Comparison of ENCODE assay signal across 16 cellular contexts in the genomic region with DNA sequence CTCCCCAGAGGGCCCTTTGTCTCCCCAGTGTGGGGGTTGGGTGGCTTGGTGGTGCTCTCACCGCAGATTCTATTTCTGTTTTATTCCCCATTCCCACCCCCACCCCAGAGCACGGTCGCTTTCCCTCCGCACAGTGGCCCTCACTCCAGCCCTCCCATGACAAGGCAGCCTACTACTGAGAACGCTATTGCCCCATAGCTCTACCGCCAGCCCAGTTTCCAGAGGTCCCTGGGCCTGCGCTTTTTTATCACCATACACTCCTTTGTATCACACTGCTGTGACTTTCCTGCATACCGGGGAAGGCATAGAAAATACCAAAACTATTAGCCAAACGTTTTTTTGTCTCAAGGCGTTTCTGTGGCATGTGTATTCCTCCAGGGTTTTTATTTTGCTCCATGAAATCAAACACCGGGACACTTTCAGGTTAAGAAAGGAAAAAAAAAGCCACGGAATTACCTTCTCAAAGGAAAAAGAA. TPM values are rescaled to one million over a fixed set of nuclear protein-coding genes. Genes with fewer than 3 reads are reported as not detected.
DNase-seq lines count a peak whose midpoint lies in the region; ATAC-seq and TF ChIP-seq lines count a peak whose summit lies in the region.
"Had no signal": no experiment of that assay in that cellular context is flagged by ENCODE, and none has a peak within 500 bp of the region (broad histone marks: within the 10 kb centered on the region; RNA-seq: fewer than 3 reads in every experiment).

No MANE protein-coding gene starts in this region.

- peak overlapping the region; percentile 81 for H2AFZ ChIP-seq in GM23338

- no peak overlapping the region for H3K4ac ChIP-seq in mesendoderm (ENCODE audit: low read depth, low read length)

- H3K79me2 ChIP-seq in GM23338 (replicated peaks; ENCODE audit: insufficient read depth) (no peaks in the 10 kb centered on the region), mesendoderm (ENCODE audit: control insufficient read depth, insufficient read depth, low read length) (no peaks in the 10 kb centered on the region)

- TF ChIP-seq CTCF in 22Rv1 (IDR thresholded peaks at IDR 0.05) (no peak), GM23338 (conservative IDR thresholded peaks at IDR 0.05; ENCODE audit: low read depth in 2 of 2) (no peak), brain (conservative IDR thresholded peaks at IDR 0.05) (no peak)

- H3K27ac ChIP-seq in 22Rv1 (peak overlapping the region; percentile 74), GM23338 (ENCODE audit: low read depth) (no peak overlapping the region), mesendoderm (ENCODE audit: low read depth, low read length) (no peak overlapping the region)

- no peak overlapping the region for H3K56ac ChIP-seq in mesendoderm (ENCODE audit: low read length)

- H3K23ac ChIP-seq in mesendoderm (ENCODE audit: low read length) = no peak overlapping the region

- H3F3A ChIP-seq in GM23338 (replicated peaks; ENCODE audit: low read depth) = no peaks in the 10 kb centered on the region

- no peak overlapping the region for H2BK120ac ChIP-seq in mesendoderm (ENCODE audit: low read depth, low read length)

- H3K4me3 ChIP-seq in GM23338 = peak overlapping the region; percentile 74
- no peak overlapping the region for H3K4me3 ChIP-seq in mesendoderm (ENCODE audit: low read length)

- WGBS in mesendoderm (ENCODE audit: extremely low coverage, insufficient coverage, low lambda C conversion rate) = no CpG with 5 or more reads among the region's 12 CpGs

- H4K20me1 ChIP-seq in GM23338 (replicated peaks; ENCODE audit: insufficient read depth) = no peaks in the 10 kb centered on the region; the same call in none of the 2 replicates

- H3K9ac ChIP-seq in mesendoderm (ENCODE audit: low read length) = no peak overlapping the region

- H3K27ac Mint-ChIP-seq in GM23338 (no peak overlapping the region), brain (peak overlapping the region; percentile 78 to 96 (median 87))
- H3K27ac Mint-ChIP-seq: activated B cell treated with CpG ODN at 0.5 μM for 24 hours; activated T-helper 1 cell treated with anti-CD3 and anti-CD28 coated beads, Interleukin-12 subunit alpha, Interleukin-12 subunit beta, Interleukin-2, Interleukin-4 antibody, amounts not matched to agents 30 ng/mL and 10 ng/mL and 1 ng/mL, durations not matched to agents 14 hours and 24 hours and 36 hours had no signal

- H3K36me3 Mint-ChIP-seq in GM23338 (ENCODE audit: low read depth) = no peaks in the 10 kb centered on the region; the same call in 2 of the 3 replicates
- H3K36me3 Mint-ChIP-seq in brain = no peaks in the 10 kb centered on the region

- H3K9me2 ChIP-seq in GM23338 (ENCODE audit: insufficient read depth) = no peaks in the 10 kb centered on the region

- DNase-seq in GM23338 (ENCODE audit: low spot score) (no peak), mesendoderm (no peak), cortex of kidney (lab: John Stamatoyannopoulos, UW) (no peak), ureter (ENCODE audit: low spot score) (no peak), GM03348 (ENCODE audit: low spot score) (no peak)
- DNase-seq: activated B cell treated with CpG ODN at 0.5 μM for 24 hours, SIG-M5 had no signal

- no peak overlapping the region for H2BK15ac ChIP-seq in mesendoderm (replicated peaks; ENCODE audit: low read depth)

- no peak overlapping the region for H3K18ac ChIP-seq in mesendoderm (ENCODE audit: low read length)

- peaks cover 42% of the 10 kb centered on the region for H3K27me3 ChIP-seq in GM23338 (ENCODE audit: insufficient read depth)
- no peaks in the 10 kb centered on the region for H3K27me3 ChIP-seq in mesendoderm (ENCODE audit: insufficient read depth, low read length, poor library complexity)

- H2AK5ac ChIP-seq in mesendoderm (ENCODE audit: low read length) = no peak overlapping the region

- H3K36me3 ChIP-seq in GM23338 (ENCODE audit: insufficient read depth) = no peaks in the 10 kb centered on the region
- H3K36me3 ChIP-seq in mesendoderm (ENCODE audit: control insufficient read depth, insufficient read depth, low read length) = no peaks in the 10 kb centered on the region

- H3K9me3 Mint-ChIP-seq in GM23338 = no peaks in the 10 kb centered on the region; the same call in 2 of the 3 replicates
- peaks cover 0 to 2% (median 0%) of the 10 kb centered on the region in 5 experiments for H3K9me3 Mint-ChIP-seq in brain
- H3K9me3 Mint-ChIP-seq: activated B cell treated with CpG ODN at 0.5 μM for 24 hours; activated T-helper 1 cell treated with anti-CD3 and anti-CD28 coated beads, Interleukin-12 subunit alpha, Interleukin-12 subunit beta, Interleukin-2, Interleukin-4 antibody, amounts not matched to agents 30 ng/mL and 10 ng/mL and 1 ng/mL, durations not matched to agents 14 hours and 24 hours and 36 hours had no signal

- H3K4me1 Mint-ChIP-seq in GM23338 (peaks cover 16% of the 10 kb centered on the region), brain (peaks cover 30% of the 10 kb centered on the region)

- peak overlapping the region; percentile 77 for H3K4me3 Mint-ChIP-seq in GM23338
- peak overlapping the region; percentile 85 to 92 (median 89) for H3K4me3 Mint-ChIP-seq in brain
- H3K4me3 Mint-ChIP-seq: activated B cell treated with CpG ODN at 0.5 μM for 24 hours; activated T-helper 1 cell treated with anti-CD3 and anti-CD28 coated beads, Interleukin-12 subunit alpha, Interleukin-12 subunit beta, Interleukin-2, Interleukin-4 antibody, amounts not matched to agents 30 ng/mL and 10 ng/mL and 1 ng/mL, durations not matched to agents 14 hours and 24 hours and 36 hours had no signal

- H3K79me1 ChIP-seq in mesendoderm (ENCODE audit: low read length) = no peaks in the 10 kb centered on the region

- peaks cover 10% of the 10 kb centered on the region for H3K4me1 ChIP-seq in GM23338 (ENCODE audit: insufficient read depth)
- peaks cover 3% of the 10 kb centered on the region for H3K4me1 ChIP-seq in mesendoderm (ENCODE audit: control insufficient read depth, low read depth, low read length)

- H3K27me3 Mint-ChIP-seq in GM23338 (ENCODE audit: insufficient read depth, low read depth, poor library complexity) (peaks cover 37% of the 10 kb centered on the region), brain (peaks cover 25% of the 10 kb centered on the region)

- no peak overlapping the region for H2BK5ac ChIP-seq in mesendoderm (ENCODE audit: low read length)

- ATAC-seq in GM23338 (peak; percentile 18), HG03521 (IDR thresholded peaks at IDR 0.05; ENCODE audit: unreplicated experiment) (no peak)

- H3K4me2 ChIP-seq in GM23338 (peak overlapping the region; percentile 91), mesendoderm (ENCODE audit: low read length) (peak overlapping the region; percentile 76)

- no peak overlapping the region for H4K5ac ChIP-seq in mesendoderm (ENCODE audit: low read length)

- no peak overlapping the region for H4K8ac ChIP-seq in mesendoderm (ENCODE audit: low read depth, low read length)

TF ChIP-seq in GM23338, 12 proteins besides CTCF, POLR2A, EP300 and RAD21 (continues in another document):
- TF ChIP-seq EZH2phosphoT487 (IDR thresholded peaks at IDR 0.05; ENCODE audit: unreplicated experiment) (no peak), JUNB (IDR thresholded peaks at IDR 0.05; ENCODE audit: unreplicated experiment) (no peak), POLR2AphosphoS5 (IDR thresholded peaks at IDR 0.05; ENCODE audit: low read depth) (no peak)

RNA-seq across cellular contexts. Expression of gene AMER3, which starts 1.4 kb away (rescaled TPM):
- 0.49 and 0.62 TPM in 2 replicates for total RNA-seq in GM23338 (2014; rRNA removed; shearing (Covaris generic))
- polyA plus RNA-seq in GM23338 (2016; fragmentation: Nextera tagmentation; extraction: Ambion mirVana) = 0.05 TPM in 1 of 2 replicates, not detected in the other
- 5.7 TPM for polyA plus RNA-seq in brain (ENCODE audit: insufficient read depth, low read depth, low replicate concordance)
- polyA plus RNA-seq in mesendoderm (2013, experiment 1 of 2) = 0.25 TPM
- polyA plus RNA-seq in mesendoderm (2013, experiment 2 of 2) = 0.27 TPM
- not detected for total RNA-seq in ureter
- total RNA-seq: activated B cell treated with CpG ODN at 0.5 μM for 24 hours; activated T-helper 1 cell treated with anti-CD3 and anti-CD28 coated beads, Interleukin-12 subunit alpha, Interleukin-12 subunit beta, Interleukin-2, Interleukin-4 antibody, amounts not matched to agents 30 ng/mL and 10 ng/mL and 1 ng/mL, durations not matched to agents 14 hours and 24 hours and 36 hours; cardiac septum; fibroblast of lung; kidney epithelial cell; M059J had no signal
- polyA plus RNA-seq: BJ, fibroblast of lung had no signal

RNA-seq across cellular contexts. Expression of gene GPR148, which starts 27.9 kb away (rescaled TPM):
- total RNA-seq in GM23338 (2014; rRNA removed; shearing (Covaris generic)) = not detected in 2 replicates
- polyA plus RNA-seq in GM23338 (2016; fragmentation: Nextera tagmentation; extraction: Ambion mirVana) (0.16 TPM in 1 of 2 replicates, not detected in the other), brain (ENCODE audit: insufficient read depth, low read depth, low replicate concordance) (not detected)
- not detected for polyA plus RNA-seq in mesendoderm (2013, experiment 1 of 2)
- not detected for polyA plus RNA-seq in mesendoderm (2013, experiment 2 of 2)
- total RNA-seq in ureter = not detected
- total RNA-seq: activated B cell treated with CpG ODN at 0.5 μM for 24 hours; activated T-helper 1 cell treated with anti-CD3 and anti-CD28 coated beads, Interleukin-12 subunit alpha, Interleukin-12 subunit beta, Interleukin-2, Interleukin-4 antibody, amounts not matched to agents 30 ng/mL and 10 ng/mL and 1 ng/mL, durations not matched to agents 14 hours and 24 hours and 36 hours; cardiac septum; fibroblast of lung; kidney epithelial cell; M059J had no signal
- polyA plus RNA-seq: BJ, fibroblast of lung had no signal
